In genomic region chr12:52185400-52185967, GRCh38 we compare ENCODE assay signal across 17 cellular contexts. TPM values are rescaled to one million over a fixed set of nuclear protein-coding genes. Genes with fewer than 3 reads are reported as not detected.
DNase-seq lines count a peak whose midpoint lies in the region; ATAC-seq and TF ChIP-seq lines count a peak whose summit lies in the region.
"Had no signal": no experiment of that assay in that cellular context is flagged by ENCODE, and none has a peak within 500 bp of the region (broad histone marks: within the 10 kb centered on the region; RNA-seq: fewer than 3 reads in every experiment).

No MANE protein-coding gene starts in this region.

- H3K9me3 ChIP-seq in ascending aorta (no peaks in the 10 kb centered on the region), mesenchymal stem cell (ENCODE audit: control insufficient read depth, low read length) (no peaks in the 10 kb centered on the region), thoracic aorta (no peaks in the 10 kb centered on the region)
- H3K9me3 ChIP-seq: body of pancreas, MG63 had no signal

- H3K27ac ChIP-seq in ascending aorta (peak overlapping the region; percentile 80 to 84), mesenchymal stem cell (ENCODE audit: low read length, poor library complexity, severe bottlenecking) (peak overlapping the region; percentile 61), thoracic aorta (peak overlapping the region; percentile 77 to 84)

- peaks cover 4% of the 10 kb centered on the region for H3K79me1 ChIP-seq in mesenchymal stem cell (replicated peaks; ENCODE audit: low read length, poor library complexity, severe bottlenecking)

- TF ChIP-seq CTCF in ascending aorta (IDR thresholded peaks at IDR 0.05): no peak
- no peak for TF ChIP-seq CTCF in thoracic aorta (IDR thresholded peaks at IDR 0.05)

- WGBS in mesenchymal stem cell: 91% methylated on average over 16 of the region's 16 CpGs

- H3K36me3 ChIP-seq in ascending aorta (no peaks in the 10 kb centered on the region), mesenchymal stem cell (ENCODE audit: control insufficient read depth in 1 of 2, insufficient read depth in 2 of 2, low read depth in 1 of 2, low read length in 2 of 2) (peaks cover 0 to 5% of the 10 kb centered on the region in 2 experiments), thoracic aorta (no peaks in the 10 kb centered on the region)

- intact Hi-C loops in ascending aorta (cut with DNase I): no loop called here

- H2BK5ac ChIP-seq in mesenchymal stem cell (ENCODE audit: low read depth, low read length, poor library complexity, severe bottlenecking): peak overlapping the region; percentile 33

- H3K4me1 ChIP-seq in ascending aorta (peaks cover 9 to 24% of the 10 kb centered on the region in 2 donors), mesenchymal stem cell (ENCODE audit: control insufficient read depth, insufficient read depth, low read depth, low read length) (peaks cover 86% of the 10 kb centered on the region), thoracic aorta (ENCODE audit: control insufficient read depth in 1 of 2, low read depth in 2 of 2) (peaks cover 15 to 50% of the 10 kb centered on the region in 2 donors)

- peak overlapping the region; percentile 86 for H2AK5ac ChIP-seq in mesenchymal stem cell (ENCODE audit: low read length, severe bottlenecking)

- peak overlapping the region; percentile 87 to 91 for H3K18ac ChIP-seq in mesenchymal stem cell (ENCODE audit: low read depth in 1 of 2, low read length in 2 of 2)

- no peak overlapping the region for H3K9ac ChIP-seq in mesenchymal stem cell (ENCODE audit: low read length)

- H3K4me2 ChIP-seq in mesenchymal stem cell (ENCODE audit: low read length, poor library complexity, severe bottlenecking): no peak overlapping the region

- peak overlapping the region in 1 of 2 experiments; percentile 80 for H3K14ac ChIP-seq in mesenchymal stem cell (ENCODE audit: low read length in 2 of 2)

- H2BK120ac ChIP-seq in mesenchymal stem cell (ENCODE audit: low read depth, low read length): peak overlapping the region; percentile 68

- H3K27me3 ChIP-seq in ascending aorta: no peaks in the 10 kb centered on the region
- no peaks in the 10 kb centered on the region for H3K27me3 ChIP-seq in mesenchymal stem cell (ENCODE audit: control insufficient read depth in 1 of 2, insufficient read depth in 1 of 2, low read length in 2 of 2)
- H3K27me3 ChIP-seq in thoracic aorta (replicated peaks; ENCODE audit: insufficient read depth): no peaks in the 10 kb centered on the region
- H3K27me3 ChIP-seq: body of pancreas, MG63 had no signal

- DNase-seq in NCI-H1417 (lab: John Stamatoyannopoulos, UW) (peak in 2 of 3 experiments; percentile 32 to 40), NCI-H1417 treated with DMSO at 0.1 percent for 48 hours (lab: John Stamatoyannopoulos, UW) (no peak), ascending aorta (ENCODE audit: low spot score in 2 of 2) (no peak), mesenchymal stem cell (no peak), thoracic aorta (ENCODE audit: low spot score) (no peak), LoVo (ENCODE audit: low spot score) (no peak)
- DNase-seq in stimulated activated CD4-positive, alpha-beta T cell treated with anti-CD3 and anti-CD28 coated beads, Interleukin-1b, Interleukin-23, amount 100 ng/mL, for 48 hours: no peak
- DNase-seq: activated naive CD4-positive, alpha-beta T cell treated with anti-CD3 and anti-CD28 coated beads, Interleukin-2, amount 50 U/mL, for 16 hours; activated T-cell treated with anti-CD3 and anti-CD28 coated beads, Interleukin-2, amount 50 U/mL, for 1 hour; body of pancreas; CD4-positive, alpha-beta T cell; naive B cell; NCI-H2029 treated with DMSO at 0.1 percent for 48 hours; stimulated activated CD4-positive, alpha-beta T cell treated with anti-CD3 and anti-CD28 coated beads, Interleukin-12 subunit alpha, Interleukin-12 subunit beta, amount 100 ng/mL, for 4 hours had no signal

- peak overlapping the region in 1 of 2 experiments; percentile 40 for H3K23ac ChIP-seq in mesenchymal stem cell (ENCODE audit: low read length in 2 of 2)

- H4K8ac ChIP-seq in mesenchymal stem cell (ENCODE audit: low read length): peak overlapping the region; percentile 89

- peak overlapping the region; percentile 95 to 99 for H2BK12ac ChIP-seq in mesenchymal stem cell (ENCODE audit: low read length in 2 of 2)

- H4K91ac ChIP-seq in mesenchymal stem cell (ENCODE audit: low read length): peak overlapping the region; percentile 97

- H2BK15ac ChIP-seq in mesenchymal stem cell (ENCODE audit: low read depth, poor library complexity, severe bottlenecking): peak overlapping the region; percentile 30

- no peak overlapping the region for H2AFZ ChIP-seq in mesenchymal stem cell (ENCODE audit: low read depth, low read length)

- ATAC-seq in thoracic aorta (ENCODE audit: insufficient number of reproducible peaks, low FRiP score, low read depth) (no peak), HG03571 (IDR thresholded peaks at IDR 0.05; ENCODE audit: unreplicated experiment) (no peak)
- ATAC-seq: body of pancreas; stimulated activated memory B cell treated with anti-CD40 and anti-IgM and Interleukin-4, amounts not matched to agents 10 μg/mL and 1 μg/mL and 100 μg/mL, for 72 hours had no signal

- H3K4ac ChIP-seq in mesenchymal stem cell (ENCODE audit: low read depth in 1 of 2, low read length in 2 of 2): peak overlapping the region; percentile 83 to 84

- H3K4me3 ChIP-seq in ascending aorta (no peak overlapping the region), mesenchymal stem cell (ENCODE audit: insufficient read depth in 1 of 2, low read depth in 1 of 2, low read length in 2 of 2) (no peak overlapping the region), thoracic aorta (no peak overlapping the region)
- H3K4me3 ChIP-seq: body of pancreas, MG63 had no signal

RNA-seq across cellular contexts. Expression of gene KRT80, which starts 6.3 kb away (rescaled TPM):
- total RNA-seq in ascending aorta: not detected
- polyA plus RNA-seq in mesenchymal stem cell (2013, experiment 1 of 2): 0.72 TPM
- 0.84 TPM for polyA plus RNA-seq in mesenchymal stem cell (2013, experiment 2 of 2)
- under 1 TPM; 0.21 to 0.41 TPM for total RNA-seq in thoracic aorta
- total RNA-seq: CD4-positive, alpha-beta T cell had no signal

RNA-seq across cellular contexts. Expression of gene KRT7, which starts 47.6 kb away (rescaled TPM):
- 153 TPM for total RNA-seq in ascending aorta
- 5.1 TPM for polyA plus RNA-seq in mesenchymal stem cell (2013, experiment 1 of 2)
- polyA plus RNA-seq in mesenchymal stem cell (2013, experiment 2 of 2): 5.7 TPM
- 100 to 1,000 TPM in 1 of 2 donors, 10 to 100 TPM in 1; 24.1 to 105 TPM for total RNA-seq in thoracic aorta
- total RNA-seq: CD4-positive, alpha-beta T cell had no signal

Comparison
In these comparisons a context has a peak if more than half of its experiments do, and no peak if none do; other contexts are left out.
1. DNase-seq: peak in NCI-H1417 (2 of 3); none in NCI-H1417 treated with DMSO at 0.1 percent for 48 hours (single experiment), ascending aorta (0 of 2), mesenchymal stem cell (single experiment), thoracic aorta (single experiment), stimulated activated CD4-positive, alpha-beta T cell treated with anti-CD3 and anti-CD28 coated beads, Interleukin-1b, Interleukin-23, amount 100 ng/mL, for 48 hours (single experiment) and LoVo (single experiment).
2. Peak in every context shown above with its lines, with median percentiles within 50 percentile points of each other: H3K27ac ChIP-seq.